ENCODE assay signal across 18 cellular contexts in genomic region chr20:35595901-35596300, GRCh38.
"Had no signal": no experiment of that assay in that cellular context is flagged by ENCODE, and none has a peak within 500 bp of the region (broad histone marks: within the 10 kb centered on the region; RNA-seq: fewer than 3 reads in every experiment).

No MANE protein-coding gene starts in this region.

- H3K79me2 ChIP-seq: parathyroid adenoma had no signal

- H3K27me3 ChIP-seq: right lobe of liver had no signal

- H3K27ac Mint-ChIP-seq: nephron progenitor cell had no signal

- H3K27ac ChIP-seq: epithelial cell of prostate, esophagus muscularis mucosa, gastroesophageal sphincter, parathyroid adenoma, prostate gland, right lobe of liver, stomach, thoracic aorta, transverse colon had no signal

- DNase-seq: effector memory CD4-positive, alpha-beta T cell; glutamatergic neuron; mesendoderm; naive B cell; nephron progenitor cell; right lobe of liver; stimulated activated CD4-positive, alpha-beta T cell treated with anti-CD3 and anti-CD28 coated beads, Interleukin-2, amount 100 ng/mL, for 24 hours; stimulated activated CD4-positive, alpha-beta T cell treated with anti-CD3 and anti-CD28 coated beads, Interleukin-4, amount 100 ng/mL, for 4 hours; stimulated activated naive CD4-positive, alpha-beta T cell; stomach; substantia nigra; transverse colon had no signal

- H3K36me3 ChIP-seq: esophagus muscularis mucosa, gastroesophageal sphincter, prostate gland, right lobe of liver, thoracic aorta, transverse colon had no signal

- H3K4me3 Mint-ChIP-seq: nephron progenitor cell had no signal

- H3K9me3 Mint-ChIP-seq: naive B cell, nephron progenitor cell had no signal

- H3K36me3 Mint-ChIP-seq: naive B cell had no signal

- H3K9me3 ChIP-seq: esophagus muscularis mucosa, gastroesophageal sphincter, prostate gland, right lobe of liver, stomach, thoracic aorta, transverse colon had no signal

- H3K4me1 ChIP-seq: parathyroid adenoma, prostate gland had no signal

- ATAC-seq: gastroesophageal sphincter had no signal

- H2AFZ ChIP-seq: parathyroid adenoma had no signal

- H3K4me3 ChIP-seq: esophagus muscularis mucosa, gastroesophageal sphincter, prostate gland, right lobe of liver, stomach, thoracic aorta, transverse colon had no signal
